In the genomic region with DNA sequence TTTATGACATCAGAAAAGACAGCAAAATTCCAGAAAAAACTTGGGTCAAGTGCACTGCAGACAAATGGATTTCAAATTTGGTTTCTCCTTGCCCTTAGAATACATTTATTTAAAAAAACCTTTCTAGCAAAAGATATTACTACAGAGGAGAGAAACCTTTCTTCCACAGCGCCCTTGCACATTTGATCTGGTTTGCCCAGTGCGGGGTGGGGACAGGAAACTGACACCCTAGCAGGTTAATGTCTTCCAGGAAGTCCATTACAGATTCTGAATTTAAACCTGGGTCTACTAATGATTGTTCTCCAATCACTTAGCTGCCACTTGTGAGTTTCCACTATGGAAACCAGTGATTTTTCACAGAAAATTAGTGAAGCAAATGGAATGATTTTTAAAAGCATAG, we compare ENCODE assay signal across 16 cellular contexts. TPM values are rescaled to one million over a fixed set of nuclear protein-coding genes. Genes with fewer than 3 reads are reported as not detected.
A peak's percentile ranks its signal among the peaks of the same experiment; 100 is the strongest.
DNase-seq lines count a peak whose midpoint lies in the region; ATAC-seq and TF ChIP-seq lines count a peak whose summit lies in the region.
"Had no signal": no experiment of that assay in that cellular context is flagged by ENCODE, and none has a peak within 500 bp of the region (broad histone marks: within the 10 kb centered on the region; RNA-seq: fewer than 3 reads in every experiment).

No MANE protein-coding gene starts in this region.

- H3K4me1 ChIP-seq in mucosa of descending colon (ENCODE audit: low read depth), result peaks cover 28% of the 10 kb centered on the region

- H3K27ac Mint-ChIP-seq in activated naive CD4-positive, alpha-beta T cell treated with anti-CD3 and anti-CD28 coated beads for 36 hours, result peak overlapping the region; percentile 70
- peak overlapping the region; percentile 87 for H3K27ac Mint-ChIP-seq in activated CD8-positive, alpha-beta T cell treated with anti-CD3 and anti-CD28 coated beads, Interleukin-2, amount 10 ng/mL, durations not matched to agents 7 days and 5 days

- no peak overlapping the region for H3K4me3 ChIP-seq in mucosa of descending colon
- H3K4me3 ChIP-seq: smooth muscle cell had no signal

- no peak for TF ChIP-seq CTCF in mucosa of descending colon (IDR thresholded peaks at IDR 0.05)

- peak; percentile 70 for ATAC-seq in activated CD8-positive, alpha-beta T cell treated with anti-CD3 and anti-CD28 coated beads, Interleukin-2, amount 10 ng/mL, durations not matched to agents 7 days and 5 days
- ATAC-seq in mucosa of descending colon (peak; percentile 47), GM18511 (IDR thresholded peaks at IDR 0.05; ENCODE audit: unreplicated experiment) (no peak)

- no peaks in the 10 kb centered on the region for H3K9me3 ChIP-seq in mucosa of descending colon

- POLR2A ChIA-PET in activated CD8-positive, alpha-beta T cell treated with anti-CD3 and anti-CD28 coated beads, Interleukin-2, amount 10 ng/mL, durations not matched to agents 7 days and 5 days (lab: Charles Lee), result interaction anchor here (0.7 kb wide), 2 partner anchors 19 to 115 kb away, joined by 3 read pairs; no protein-coding TSS in a partner anchor

- H3K36me3 Mint-ChIP-seq in activated naive CD4-positive, alpha-beta T cell treated with anti-CD3 and anti-CD28 coated beads for 36 hours (ENCODE audit: low read depth), result no peaks in the 10 kb centered on the region
- peaks cover 15% of the 10 kb centered on the region for H3K36me3 Mint-ChIP-seq in activated CD8-positive, alpha-beta T cell treated with anti-CD3 and anti-CD28 coated beads, Interleukin-2, amount 10 ng/mL, durations not matched to agents 7 days and 5 days (ENCODE audit: low read depth)

- DNase-seq in activated naive CD4-positive, alpha-beta T cell treated with anti-CD3 and anti-CD28 coated beads for 36 hours, result peak; percentile 42
- DNase-seq in activated naive CD4-positive, alpha-beta T cell (lab: John Stamatoyannopoulos, UW), result no peak
- peak; percentile 64 for DNase-seq in activated CD8-positive, alpha-beta T cell treated with anti-CD3 and anti-CD28 coated beads, Interleukin-2, amount 10 ng/mL, durations not matched to agents 7 days and 5 days
- peak in 1 of 3 donors; percentile 27 for DNase-seq in mucosa of descending colon
- DNase-seq in GOT3 (lab: John Stamatoyannopoulos, UW), result no peak
- no peak for DNase-seq in NCI-H2081 (lab: John Stamatoyannopoulos, UW)
- DNase-seq in NCI-H146 (lab: John Stamatoyannopoulos, UW), result no peak
- DNase-seq: KG1, NCI-H1092, NCI-H2171, NCI-H774, RPMI8226 had no signal

- no peak overlapping the region for H3K4me3 Mint-ChIP-seq in activated naive CD4-positive, alpha-beta T cell treated with anti-CD3 and anti-CD28 coated beads for 36 hours
- no peak overlapping the region for H3K4me3 Mint-ChIP-seq in activated CD8-positive, alpha-beta T cell treated with anti-CD3 and anti-CD28 coated beads, Interleukin-2, amount 10 ng/mL, durations not matched to agents 7 days and 5 days

- no peaks in the 10 kb centered on the region for H3K27me3 Mint-ChIP-seq in activated naive CD4-positive, alpha-beta T cell treated with anti-CD3 and anti-CD28 coated beads for 36 hours (ENCODE audit: low read depth)
- no peaks in the 10 kb centered on the region for H3K27me3 Mint-ChIP-seq in activated CD8-positive, alpha-beta T cell treated with anti-CD3 and anti-CD28 coated beads, Interleukin-2, amount 10 ng/mL, durations not matched to agents 7 days and 5 days (ENCODE audit: low read depth)

- CTCF ChIA-PET in activated naive CD4-positive, alpha-beta T cell treated with anti-CD3 and anti-CD28 coated beads for 36 hours (lab: Charles Lee), result interaction anchor here (1.0 kb wide), 1 partner anchor 101 kb away, joined by 3 read pairs; no protein-coding TSS in a partner anchor
- CTCF ChIA-PET in activated CD8-positive, alpha-beta T cell treated with anti-CD3 and anti-CD28 coated beads, Interleukin-2, amount 10 ng/mL, durations not matched to agents 7 days and 5 days (lab: Charles Lee), result interaction anchor here (0.6 to 7.5 kb wide), 3 partner anchors 21 to 30 kb away, joined by 3 to 31 read pairs (median 3); no protein-coding TSS in a partner anchor

- peaks cover 36% of the 10 kb centered on the region for H3K4me1 Mint-ChIP-seq in activated naive CD4-positive, alpha-beta T cell treated with anti-CD3 and anti-CD28 coated beads for 36 hours (ENCODE audit: low read depth)
- peaks cover 44% of the 10 kb centered on the region for H3K4me1 Mint-ChIP-seq in activated CD8-positive, alpha-beta T cell treated with anti-CD3 and anti-CD28 coated beads, Interleukin-2, amount 10 ng/mL, durations not matched to agents 7 days and 5 days (ENCODE audit: low read depth)

- no peaks in the 10 kb centered on the region for H3K9me3 Mint-ChIP-seq in activated naive CD4-positive, alpha-beta T cell treated with anti-CD3 and anti-CD28 coated beads for 36 hours
- H3K9me3 Mint-ChIP-seq in activated CD8-positive, alpha-beta T cell treated with anti-CD3 and anti-CD28 coated beads, Interleukin-2, amount 10 ng/mL, durations not matched to agents 7 days and 5 days (ENCODE audit: insufficient read depth), result no peaks in the 10 kb centered on the region

- H3K36me3 ChIP-seq in mucosa of descending colon (ENCODE audit: low read depth), result no peaks in the 10 kb centered on the region

- intact Hi-C loops in activated naive CD4-positive, alpha-beta T cell treated with anti-CD3 and anti-CD28 coated beads for 36 hours (cut with micrococcal nuclease), result loop anchor here (1.0 to 5.0 kb wide), 3 partner anchors 8 to 354 kb away; no protein-coding TSS in a partner anchor
- intact Hi-C loops in mucosa of descending colon (cut with DNase I, micrococcal nuclease), result no loop called here

RNA-seq across cellular contexts. Expression of a gene that starts 53.8 kb away (rescaled TPM):
- total RNA-seq in activated naive CD4-positive, alpha-beta T cell treated with anti-CD3 and anti-CD28 coated beads for 36 hours, result under 1 TPM in 1 of 2 experiments, not detected in 1; 0.05 TPM
- under 1 TPM; 0.05 to 0.08 TPM for total RNA-seq in activated CD8-positive, alpha-beta T cell treated with anti-CD3 and anti-CD28 coated beads, Interleukin-2, amount 10 ng/mL, durations not matched to agents 7 days and 5 days
- total RNA-seq in mucosa of descending colon, result not detected
- total RNA-seq: G401, posterior vena cava had no signal

Comparison
In these comparisons a context has a peak if more than half of its experiments do, and no peak if none do; other contexts are left out.
1. DNase-seq: peak in activated naive CD4-positive, alpha-beta T cell treated with anti-CD3 and anti-CD28 coated beads for 36 hours (single experiment) and activated CD8-positive, alpha-beta T cell treated with anti-CD3 and anti-CD28 coated beads, Interleukin-2, amount 10 ng/mL, durations not matched to agents 7 days and 5 days (single experiment); none in activated naive CD4-positive, alpha-beta T cell (0 of 4), GOT3 (single experiment), NCI-H2081 (0 of 2) and NCI-H146 (single experiment).